Comparison of ENCODE assay signal across 1 cellular context in the genomic region with DNA sequence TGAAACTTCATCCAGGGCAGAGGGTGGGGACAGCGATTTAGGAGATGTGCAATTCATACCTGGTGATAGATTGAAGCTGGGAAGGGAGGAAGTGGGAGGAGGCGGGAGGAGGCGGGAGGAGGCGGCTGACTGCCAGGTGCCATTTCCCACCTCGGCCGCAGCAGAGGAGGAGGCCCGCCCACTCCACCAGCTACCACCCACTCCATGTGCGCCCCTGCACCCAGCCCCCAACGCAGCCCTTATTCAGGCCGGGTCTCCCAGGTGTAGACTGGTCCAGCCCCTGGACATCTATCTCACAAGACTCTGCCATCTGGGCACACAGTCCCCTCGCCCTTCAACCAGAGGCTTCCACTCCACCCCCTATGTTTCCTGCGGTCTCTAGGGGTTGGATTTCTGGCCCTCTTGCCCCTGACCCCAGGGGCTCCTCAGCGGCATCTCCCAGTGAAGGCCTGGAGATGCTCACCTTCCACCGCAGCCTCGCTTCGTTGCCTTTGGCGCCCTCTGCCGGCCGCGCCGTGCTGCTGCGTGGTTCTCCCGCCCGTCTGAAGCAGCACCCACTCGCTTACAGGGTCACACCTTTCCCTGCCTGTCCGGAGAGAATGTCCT.
TF ChIP-seq lines count a peak whose summit lies in the region.

No MANE protein-coding gene starts in this region.

TF ChIP-seq in HepG2, 621 proteins besides CTCF, POLR2A, EP300 and RAD21 (continued from another document and continues in another):
- TF ChIP-seq RAD51 (IDR thresholded peaks at IDR 0.05; ENCODE audit: borderline replicate concordance), result no peak
- 0 out of 2 replicates have a peak, but pooled peaks have one; percentile 31 for TF ChIP-seq ZNF792 (CRISPR knock-in tag; IDR thresholded peaks at IDR 0.05)
- TF ChIP-seq, protein P1, sequence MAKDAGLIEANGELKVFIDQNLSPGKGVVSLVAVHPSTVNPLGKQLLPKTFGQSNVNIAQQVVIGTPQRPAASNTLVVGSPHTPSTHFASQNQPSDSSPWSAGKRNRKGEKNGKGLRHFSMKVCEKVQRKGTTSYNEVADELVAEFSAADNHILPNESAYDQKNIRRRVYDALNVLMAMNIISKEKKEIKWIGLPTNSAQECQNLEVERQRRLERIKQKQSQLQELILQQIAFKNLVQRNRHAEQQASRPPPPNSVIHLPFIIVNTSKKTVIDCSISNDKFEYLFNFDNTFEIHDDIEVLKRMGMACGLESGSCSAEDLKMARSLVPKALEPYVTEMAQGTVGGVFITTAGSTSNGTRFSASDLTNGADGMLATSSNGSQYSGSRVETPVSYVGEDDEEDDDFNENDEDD (CRISPR knock-in tag; IDR thresholded peaks at IDR 0.05; ENCODE audit: borderline replicate concordance), result peak; percentile 53; the same call in 1 of the 2 replicates
- TF ChIP-seq, protein P2, sequence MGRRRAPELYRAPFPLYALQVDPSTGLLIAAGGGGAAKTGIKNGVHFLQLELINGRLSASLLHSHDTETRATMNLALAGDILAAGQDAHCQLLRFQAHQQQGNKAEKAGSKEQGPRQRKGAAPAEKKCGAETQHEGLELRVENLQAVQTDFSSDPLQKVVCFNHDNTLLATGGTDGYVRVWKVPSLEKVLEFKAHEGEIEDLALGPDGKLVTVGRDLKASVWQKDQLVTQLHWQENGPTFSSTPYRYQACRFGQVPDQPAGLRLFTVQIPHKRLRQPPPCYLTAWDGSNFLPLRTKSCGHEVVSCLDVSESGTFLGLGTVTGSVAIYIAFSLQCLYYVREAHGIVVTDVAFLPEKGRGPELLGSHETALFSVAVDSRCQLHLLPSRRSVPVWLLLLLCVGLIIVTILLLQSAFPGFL (CRISPR knock-in tag; IDR thresholded peaks at IDR 0.05), result no peak
- no peak for TF ChIP-seq HNRNPK (IDR thresholded peaks at IDR 0.05; ENCODE audit: low read depth, low read length, poor library complexity, severe bottlenecking)
- no peak for TF ChIP-seq NFKB2 (CRISPR knock-in tag; IDR thresholded peaks at IDR 0.05; ENCODE audit: borderline replicate concordance)
- no peak for TF ChIP-seq SP4 (CRISPR knock-in tag; IDR thresholded peaks at IDR 0.05)
- TF ChIP-seq IRX3 (CRISPR knock-in tag; IDR thresholded peaks at IDR 0.05; ENCODE audit: borderline replicate concordance, low read depth), result no peak
- TF ChIP-seq KMT2B (CRISPR knock-in tag; IDR thresholded peaks at IDR 0.05), result no peak
- no peak for TF ChIP-seq RARG (CRISPR knock-in tag; IDR thresholded peaks at IDR 0.05; ENCODE audit: low read depth)
- TF ChIP-seq ZNF710 (CRISPR knock-in tag; IDR thresholded peaks at IDR 0.05; ENCODE audit: borderline replicate concordance), result no peak
- TF ChIP-seq SATB2 (CRISPR knock-in tag; IDR thresholded peaks at IDR 0.05), result no peak
- TF ChIP-seq, protein P3, sequence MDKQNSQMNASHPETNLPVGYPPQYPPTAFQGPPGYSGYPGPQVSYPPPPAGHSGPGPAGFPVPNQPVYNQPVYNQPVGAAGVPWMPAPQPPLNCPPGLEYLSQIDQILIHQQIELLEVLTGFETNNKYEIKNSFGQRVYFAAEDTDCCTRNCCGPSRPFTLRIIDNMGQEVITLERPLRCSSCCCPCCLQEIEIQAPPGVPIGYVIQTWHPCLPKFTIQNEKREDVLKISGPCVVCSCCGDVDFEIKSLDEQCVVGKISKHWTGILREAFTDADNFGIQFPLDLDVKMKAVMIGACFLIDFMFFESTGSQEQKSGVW (CRISPR knock-in tag; IDR thresholded peaks at IDR 0.05; ENCODE audit: borderline replicate concordance), result no peak
- no peak for TF ChIP-seq FOXJ3 (CRISPR knock-in tag; IDR thresholded peaks at IDR 0.05; ENCODE audit: borderline replicate concordance)
- TF ChIP-seq HOXA7 (CRISPR knock-in tag; IDR thresholded peaks at IDR 0.05), result 0 out of 2 replicates have a peak, but pooled peaks have one; percentile 59
- TF ChIP-seq ZNF274 (CRISPR knock-in tag; IDR thresholded peaks at IDR 0.05), result no peak
- TF ChIP-seq HOXA5 (CRISPR knock-in tag; IDR thresholded peaks at IDR 0.05), result no peak
- TF ChIP-seq ZNF3 (CRISPR knock-in tag; IDR thresholded peaks at IDR 0.05), result no peak
- no peak for TF ChIP-seq KAT7 (CRISPR knock-in tag; IDR thresholded peaks at IDR 0.05; ENCODE audit: borderline replicate concordance)
- no peak for TF ChIP-seq SRSF4 (IDR thresholded peaks at IDR 0.05; ENCODE audit: low read depth, low read length, poor library complexity, severe bottlenecking)
- no peak for TF ChIP-seq HMG20A (CRISPR knock-in tag; IDR thresholded peaks at IDR 0.05; ENCODE audit: borderline replicate concordance)
- TF ChIP-seq, protein P4, sequence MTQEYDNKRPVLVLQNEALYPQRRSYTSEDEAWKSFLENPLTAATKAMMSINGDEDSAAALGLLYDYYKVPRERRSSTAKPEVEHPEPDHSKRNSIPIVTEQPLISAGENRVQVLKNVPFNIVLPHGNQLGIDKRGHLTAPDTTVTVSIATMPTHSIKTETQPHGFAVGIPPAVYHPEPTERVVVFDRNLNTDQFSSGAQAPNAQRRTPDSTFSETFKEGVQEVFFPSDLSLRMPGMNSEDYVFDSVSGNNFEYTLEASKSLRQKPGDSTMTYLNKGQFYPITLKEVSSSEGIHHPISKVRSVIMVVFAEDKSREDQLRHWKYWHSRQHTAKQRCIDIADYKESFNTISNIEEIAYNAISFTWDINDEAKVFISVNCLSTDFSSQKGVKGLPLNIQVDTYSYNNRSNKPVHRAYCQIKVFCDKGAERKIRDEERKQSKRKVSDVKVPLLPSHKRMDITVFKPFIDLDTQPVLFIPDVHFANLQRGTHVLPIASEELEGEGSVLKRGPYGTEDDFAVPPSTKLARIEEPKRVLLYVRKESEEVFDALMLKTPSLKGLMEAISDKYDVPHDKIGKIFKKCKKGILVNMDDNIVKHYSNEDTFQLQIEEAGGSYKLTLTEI (CRISPR knock-in tag; conservative IDR thresholded peaks at IDR 0.05), result no peak
- no peak for TF ChIP-seq MLLT10 (CRISPR knock-in tag; IDR thresholded peaks at IDR 0.05)
- TF ChIP-seq HOXA3 (CRISPR knock-in tag; IDR thresholded peaks at IDR 0.05), result peak; percentile 41; the same call in 1 of the 2 replicates
- TF ChIP-seq KDM3A (CRISPR knock-in tag; IDR thresholded peaks at IDR 0.05; ENCODE audit: low read depth), result 0 out of 2 replicates have a peak, but pooled peaks have one; percentile 55
- TF ChIP-seq KAT2B (IDR thresholded peaks at IDR 0.05; ENCODE audit: borderline replicate concordance, low read depth, low read length), result no peak
- TF ChIP-seq, protein P5, sequence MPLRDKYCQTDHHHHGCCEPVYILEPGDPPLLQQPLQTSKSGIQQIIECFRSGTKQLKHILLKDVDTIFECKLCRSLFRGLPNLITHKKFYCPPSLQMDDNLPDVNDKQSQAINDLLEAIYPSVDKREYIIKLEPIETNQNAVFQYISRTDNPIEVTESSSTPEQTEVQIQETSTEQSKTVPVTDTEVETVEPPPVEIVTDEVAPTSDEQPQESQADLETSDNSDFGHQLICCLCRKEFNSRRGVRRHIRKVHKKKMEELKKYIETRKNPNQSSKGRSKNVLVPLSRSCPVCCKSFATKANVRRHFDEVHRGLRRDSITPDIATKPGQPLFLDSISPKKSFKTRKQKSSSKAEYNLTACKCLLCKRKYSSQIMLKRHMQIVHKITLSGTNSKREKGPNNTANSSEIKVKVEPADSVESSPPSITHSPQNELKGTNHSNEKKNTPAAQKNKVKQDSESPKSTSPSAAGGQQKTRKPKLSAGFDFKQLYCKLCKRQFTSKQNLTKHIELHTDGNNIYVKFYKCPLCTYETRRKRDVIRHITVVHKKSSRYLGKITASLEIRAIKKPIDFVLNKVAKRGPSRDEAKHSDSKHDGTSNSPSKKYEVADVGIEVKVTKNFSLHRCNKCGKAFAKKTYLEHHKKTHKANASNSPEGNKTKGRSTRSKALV (CRISPR knock-in tag; IDR thresholded peaks at IDR 0.05), result no peak
- TF ChIP-seq SP140L (CRISPR knock-in tag; IDR thresholded peaks at IDR 0.05; ENCODE audit: borderline replicate concordance), result no peak
- TF ChIP-seq ZNF598 (CRISPR knock-in tag; IDR thresholded peaks at IDR 0.05; ENCODE audit: borderline replicate concordance), result no peak
- no peak for TF ChIP-seq ZNF205 (CRISPR knock-in tag; IDR thresholded peaks at IDR 0.05)
- no peak for TF ChIP-seq ZSCAN22 (CRISPR knock-in tag; IDR thresholded peaks at IDR 0.05)
- no peak for TF ChIP-seq RFXAP (CRISPR knock-in tag; IDR thresholded peaks at IDR 0.05; ENCODE audit: borderline replicate concordance)
- peak; percentile 22; the same call in 1 of the 2 replicates for TF ChIP-seq GATAD1 (CRISPR knock-in tag; IDR thresholded peaks at IDR 0.05)
- no peak for TF ChIP-seq ZNF75D (CRISPR knock-in tag; IDR thresholded peaks at IDR 0.05; ENCODE audit: borderline replicate concordance)
- peak; percentile 60; the same call in 1 of the 2 replicates for TF ChIP-seq TBX2 (CRISPR knock-in tag; IDR thresholded peaks at IDR 0.05; ENCODE audit: borderline replicate concordance)
- TF ChIP-seq PHF5A (CRISPR knock-in tag; IDR thresholded peaks at IDR 0.05; ENCODE audit: low read depth, unreplicated experiment), result no peak
- TF ChIP-seq MAFG (CRISPR knock-in tag; IDR thresholded peaks at IDR 0.05), result no peak
- TF ChIP-seq KLF12 (CRISPR knock-in tag; IDR thresholded peaks at IDR 0.05; ENCODE audit: borderline replicate concordance), result no peak
- TF ChIP-seq ZMYM3 (CRISPR knock-in tag; IDR thresholded peaks at IDR 0.05), result no peak
- TF ChIP-seq MXD1 (CRISPR knock-in tag; IDR thresholded peaks at IDR 0.05), result no peak
- no peak for TF ChIP-seq TIGD3 (CRISPR knock-in tag; IDR thresholded peaks at IDR 0.05; ENCODE audit: borderline replicate concordance)
- peak; percentile 91 for TF ChIP-seq STAG1 (CRISPR knock-in tag; IDR thresholded peaks at IDR 0.05)
- TF ChIP-seq TEAD3 (CRISPR knock-in tag; optimal IDR thresholded peaks at IDR 0.05; ENCODE audit: borderline replicate concordance), result no peak
- TF ChIP-seq AGO1 (IDR thresholded peaks at IDR 0.05; ENCODE audit: low read depth, low read length, poor library complexity, severe bottlenecking), result no peak
- TF ChIP-seq, protein P6, sequence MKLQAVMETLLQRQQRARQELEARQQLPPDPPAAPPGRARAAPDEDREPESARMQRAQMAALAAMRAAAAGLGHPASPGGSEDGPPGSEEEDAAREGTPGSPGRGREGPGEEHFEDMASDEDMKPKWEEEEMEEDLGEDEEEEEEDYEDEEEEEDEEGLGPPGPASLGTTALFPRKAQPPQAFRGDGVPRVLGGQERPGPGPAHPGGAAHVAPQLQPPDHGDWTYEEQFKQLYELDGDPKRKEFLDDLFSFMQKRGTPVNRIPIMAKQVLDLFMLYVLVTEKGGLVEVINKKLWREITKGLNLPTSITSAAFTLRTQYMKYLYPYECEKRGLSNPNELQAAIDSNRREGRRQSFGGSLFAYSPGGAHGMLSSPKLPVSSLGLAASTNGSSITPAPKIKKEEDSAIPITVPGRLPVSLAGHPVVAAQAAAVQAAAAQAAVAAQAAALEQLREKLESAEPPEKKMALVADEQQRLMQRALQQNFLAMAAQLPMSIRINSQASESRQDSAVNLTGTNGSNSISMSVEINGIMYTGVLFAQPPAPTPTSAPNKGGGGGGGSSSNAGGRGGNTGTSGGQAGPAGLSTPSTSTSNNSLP (IDR thresholded peaks at IDR 0.05; ENCODE audit: low read depth, low read length), result no peak
- TF ChIP-seq EZH2 (conservative IDR thresholded peaks at IDR 0.05; ENCODE audit: low read depth, low read length), result no peak
- TF ChIP-seq FOXM1 (CRISPR knock-in tag; IDR thresholded peaks at IDR 0.05), result no peak
- TF ChIP-seq MATR3 (CRISPR knock-in tag; IDR thresholded peaks at IDR 0.05), result no peak
- no peak for TF ChIP-seq NFKBIZ (CRISPR knock-in tag; IDR thresholded peaks at IDR 0.05)
- TF ChIP-seq, protein P7, sequence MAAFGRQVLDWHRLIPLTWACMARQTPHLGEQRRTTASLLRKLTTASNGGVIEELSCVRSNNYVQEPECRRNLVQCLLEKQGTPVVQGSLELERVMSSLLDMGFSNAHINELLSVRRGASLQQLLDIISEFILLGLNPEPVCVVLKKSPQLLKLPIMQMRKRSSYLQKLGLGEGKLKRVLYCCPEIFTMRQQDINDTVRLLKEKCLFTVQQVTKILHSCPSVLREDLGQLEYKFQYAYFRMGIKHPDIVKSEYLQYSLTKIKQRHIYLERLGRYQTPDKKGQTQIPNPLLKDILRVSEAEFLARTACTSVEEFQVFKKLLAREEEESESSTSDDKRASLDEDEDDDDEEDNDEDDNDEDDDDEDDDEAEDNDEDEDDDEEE (CRISPR knock-in tag; IDR thresholded peaks at IDR 0.05), result no peak
- no peak for TF ChIP-seq ZSCAN29 (CRISPR knock-in tag; conservative IDR thresholded peaks at IDR 0.05)
- TF ChIP-seq IRF2 (CRISPR knock-in tag; IDR thresholded peaks at IDR 0.05), result no peak
- TF ChIP-seq ONECUT2 (CRISPR knock-in tag; IDR thresholded peaks at IDR 0.05), result no peak
- TF ChIP-seq EED (CRISPR knock-in tag; IDR thresholded peaks at IDR 0.05), result peak; percentile 77
- no peak for TF ChIP-seq ZNF839 (CRISPR knock-in tag; IDR thresholded peaks at IDR 0.05; ENCODE audit: borderline replicate concordance)
- no peak for TF ChIP-seq ZSCAN9 (CRISPR knock-in tag; IDR thresholded peaks at IDR 0.05; ENCODE audit: borderline replicate concordance)
- TF ChIP-seq, protein P8, sequence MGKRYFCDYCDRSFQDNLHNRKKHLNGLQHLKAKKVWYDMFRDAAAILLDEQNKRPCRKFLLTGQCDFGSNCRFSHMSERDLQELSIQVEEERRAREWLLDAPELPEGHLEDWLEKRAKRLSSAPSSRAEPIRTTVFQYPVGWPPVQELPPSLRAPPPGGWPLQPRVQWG (CRISPR knock-in tag; IDR thresholded peaks at IDR 0.05; ENCODE audit: borderline replicate concordance, low read depth), result no peak
- no peak for TF ChIP-seq ZFP82 (CRISPR knock-in tag; IDR thresholded peaks at IDR 0.05; ENCODE audit: borderline replicate concordance)
